In genomic region chr11:77470504-77470903, GRCh38 we compare ENCODE assay signal across 12 cellular contexts. TPM values are rescaled to one million over a fixed set of nuclear protein-coding genes. Genes with fewer than 3 reads are reported as not detected.
DNase-seq lines count a peak whose midpoint lies in the region; ATAC-seq and TF ChIP-seq lines count a peak whose summit lies in the region.
"Had no signal": no experiment of that assay in that cellular context is flagged by ENCODE, and none has a peak within 500 bp of the region (broad histone marks: within the 10 kb centered on the region; RNA-seq: fewer than 3 reads in every experiment).

No MANE protein-coding gene starts in this region.

- H3K4me3 ChIP-seq in smooth muscle cell (peak overlapping the region; percentile 29), HAP-1 (no peak overlapping the region)

- H3K27me3 ChIP-seq in smooth muscle cell (ENCODE audit: low read depth), result peaks cover 12% of the 10 kb centered on the region
- no peaks in the 10 kb centered on the region for H3K27me3 ChIP-seq in HAP-1 (ENCODE audit: low read depth)

- no peak overlapping the region for H2AFZ ChIP-seq in smooth muscle cell (ENCODE audit: low read depth)

- H3K9ac ChIP-seq in smooth muscle cell (ENCODE audit: low read depth), result no peak overlapping the region

- H3K4me1 ChIP-seq in smooth muscle cell (ENCODE audit: low read depth) (peaks cover 24% of the 10 kb centered on the region), HAP-1 (peaks cover 49% of the 10 kb centered on the region)

- DNase-seq in OCI-M1 (lab: John Stamatoyannopoulos, UW) (peak; percentile 68), smooth muscle cell (lab: John Stamatoyannopoulos, UW; ENCODE audit: unreplicated experiment) (no peak), HAP-1 (ENCODE audit: low spot score in 2 of 2) (no peak)
- DNase-seq in activated naive CD4-positive, alpha-beta T cell treated with Interleukin-2 at 50 U/mL for 16 hours, result no peak
- DNase-seq: activated CD4-positive, alpha-beta T cell treated with anti-CD3 and anti-CD28 coated beads for 4 hours; NCI-H2081; occipital lobe; Right ventricle myocardium superior; stimulated activated CD4-positive, alpha-beta T cell treated with anti-CD3 and anti-CD28 coated beads, Interleukin-2, amount 100 ng/mL, for 48 hours had no signal

- H3K9me3 ChIP-seq in smooth muscle cell (replicated peaks; ENCODE audit: low read depth) (no peaks in the 10 kb centered on the region), HAP-1 (no peaks in the 10 kb centered on the region)

- H4K20me1 ChIP-seq in smooth muscle cell (ENCODE audit: low read depth), result no peaks in the 10 kb centered on the region

- ATAC-seq in GM18870 (IDR thresholded peaks at IDR 0.05; ENCODE audit: unreplicated experiment) (peak; percentile 60), HG02870 (IDR thresholded peaks at IDR 0.05; ENCODE audit: unreplicated experiment) (peak; percentile 42), GM18867 (IDR thresholded peaks at IDR 0.05; ENCODE audit: unreplicated experiment) (no peak)

- in situ Hi-C loops in HAP-1 (cut with MboI; ENCODE audit: low sequenced_read_pairs), result no loop called here

- H3F3A ChIP-seq in smooth muscle cell (ENCODE audit: low read depth), result peaks cover 6% of the 10 kb centered on the region

- H3K4me2 ChIP-seq in smooth muscle cell, result no peak overlapping the region

- 76% methylated on average over 2 of the region's 2 CpGs for WGBS in smooth muscle cell (ENCODE audit: low lambda C conversion rate)

- H3K79me2 ChIP-seq in smooth muscle cell (ENCODE audit: low read depth), result no peaks in the 10 kb centered on the region

- H3K36me3 ChIP-seq in smooth muscle cell (ENCODE audit: low read depth) (no peaks in the 10 kb centered on the region), HAP-1 (replicated peaks) (no peaks in the 10 kb centered on the region)

- no peak for TF ChIP-seq CTCF in smooth muscle cell (IDR thresholded peaks at IDR 0.05; ENCODE audit: borderline replicate concordance, insufficient read depth, poor library complexity, severe bottlenecking)

- H3K27ac ChIP-seq in smooth muscle cell (ENCODE audit: low read depth), result no peak overlapping the region

RNA-seq across cellular contexts. Expression of gene PAK1, which starts 3.4 kb away (rescaled TPM):
- 31.7 and 40.6 TPM in 2 replicates for total RNA-seq in smooth muscle cell
- polyA plus RNA-seq in smooth muscle cell, result 20.5 and 22.4 TPM in 2 replicates
